8 cellular contexts compared by ENCODE assay signal in the genomic region with DNA sequence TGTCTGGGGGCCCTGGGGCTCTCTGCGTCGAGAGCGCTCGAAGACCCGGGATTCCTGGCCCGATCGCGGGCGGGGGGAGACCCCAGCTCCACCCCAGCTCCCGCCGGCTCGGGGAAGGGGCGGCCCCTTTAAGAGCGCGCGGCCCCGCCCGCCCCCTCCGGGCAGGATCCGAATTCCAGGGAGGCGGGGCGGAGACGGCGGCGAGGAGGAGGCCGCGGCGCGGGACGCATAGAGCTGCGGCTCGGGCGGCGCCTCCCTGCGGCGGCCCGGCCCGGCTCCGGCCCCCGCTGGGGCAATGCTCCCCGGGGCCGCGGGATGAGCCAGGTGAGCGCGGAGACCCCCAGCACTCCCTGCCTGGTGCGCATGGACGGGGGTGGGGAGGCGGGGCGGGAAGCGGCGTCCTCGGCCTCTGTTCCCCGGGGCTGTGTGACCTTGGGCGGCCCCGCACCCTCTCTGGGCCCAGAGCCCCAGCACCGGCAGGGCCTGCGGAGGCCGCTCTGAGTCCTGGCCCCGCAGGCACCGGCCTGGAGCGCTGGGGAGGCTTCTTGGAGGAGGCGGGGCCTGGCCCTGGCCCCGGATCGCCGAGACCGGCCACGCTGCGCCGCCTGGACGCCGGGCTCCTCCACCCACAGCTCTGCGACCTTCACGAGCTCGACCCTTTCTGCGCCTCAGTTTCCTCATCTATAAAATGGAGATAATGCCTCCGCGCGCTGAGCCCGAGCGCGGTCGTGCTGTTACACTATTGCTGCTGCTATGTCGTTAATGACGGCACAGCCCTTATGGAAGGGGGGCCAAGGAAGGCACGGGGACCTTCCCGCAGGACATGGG. TPM values are rescaled to one million over a fixed set of nuclear protein-coding genes. Genes with fewer than 3 reads are reported as not detected.
DNase-seq lines count a peak whose midpoint lies in the region; ATAC-seq, FAIRE-seq and TF ChIP-seq lines count a peak whose summit lies in the region.

No MANE protein-coding gene starts in this region.

- ATAC-seq in GM18870 (IDR thresholded peaks at IDR 0.05; ENCODE audit: unreplicated experiment) (no peak), HG03432 (IDR thresholded peaks at IDR 0.05; ENCODE audit: unreplicated experiment) (no peak)

- H3K36me3 Mint-ChIP-seq in activated T-helper 2 cell treated with anti-CD3 and anti-CD28 coated beads, Interferon-gamma antibody, Interleukin-2, Interleukin-4, amounts not matched to agents 10 μg/mL and 5 μg/mL and 100 μg/mL, durations not matched to agents 14 hours and 24 hours and 36 hours (ENCODE audit: low read depth), result no peaks in the 10 kb centered on the region
- H3K36me3 Mint-ChIP-seq in nephron progenitor cell (ENCODE audit: low read depth), result no peaks in the 10 kb centered on the region

- H3K4me3 Mint-ChIP-seq in activated T-helper 2 cell treated with anti-CD3 and anti-CD28 coated beads, Interferon-gamma antibody, Interleukin-2, Interleukin-4, amounts not matched to agents 10 μg/mL and 5 μg/mL and 100 μg/mL, durations not matched to agents 14 hours and 24 hours and 36 hours (ENCODE audit: low read depth), result peak overlapping the region; percentile 79
- H3K4me3 Mint-ChIP-seq in nephron progenitor cell, result peak overlapping the region; percentile 91

- no peak for FAIRE-seq in GM12891 (lab: Jason Lieb, UNC)

- TF ChIP-seq POLR2A in GM12891 (IDR thresholded peaks at IDR 0.05; ENCODE audit: low read depth, low read length), result no peak

- DNase-seq in AG08396 (ENCODE audit: low spot score) (peak; percentile 91), GM12891 (ENCODE audit: insufficient read length, low spot score) (peak; percentile 59), NCI-H460 (ENCODE audit: extremely low read depth, low read depth) (peak; percentile 61), germinal center (ENCODE audit: low spot score) (peak; percentile 38), nephron progenitor cell (peak; percentile 90)
- DNase-seq in activated T-helper 2 cell treated with anti-CD3 and anti-CD28 coated beads, Interferon-gamma antibody, Interleukin-2, Interleukin-4, amounts not matched to agents 10 μg/mL and 5 μg/mL and 100 μg/mL, durations not matched to agents 14 hours and 24 hours and 36 hours (ENCODE audit: low spot score), result no peak

- TF ChIP-seq CTCF in nephron progenitor cell (IDR thresholded peaks at IDR 0.05), result no peak

- H3K9me3 Mint-ChIP-seq in activated T-helper 2 cell treated with anti-CD3 and anti-CD28 coated beads, Interferon-gamma antibody, Interleukin-2, Interleukin-4, amounts not matched to agents 10 μg/mL and 5 μg/mL and 100 μg/mL, durations not matched to agents 14 hours and 24 hours and 36 hours, result no peaks in the 10 kb centered on the region
- no peaks in the 10 kb centered on the region for H3K9me3 Mint-ChIP-seq in nephron progenitor cell

- H3K27ac Mint-ChIP-seq in activated T-helper 2 cell treated with anti-CD3 and anti-CD28 coated beads, Interferon-gamma antibody, Interleukin-2, Interleukin-4, amounts not matched to agents 10 μg/mL and 5 μg/mL and 100 μg/mL, durations not matched to agents 14 hours and 24 hours and 36 hours, result peak overlapping the region; percentile 12
- no peak overlapping the region for H3K27ac Mint-ChIP-seq in nephron progenitor cell

- peaks cover 14% of the 10 kb centered on the region for H3K4me1 Mint-ChIP-seq in activated T-helper 2 cell treated with anti-CD3 and anti-CD28 coated beads, Interferon-gamma antibody, Interleukin-2, Interleukin-4, amounts not matched to agents 10 μg/mL and 5 μg/mL and 100 μg/mL, durations not matched to agents 14 hours and 24 hours and 36 hours (ENCODE audit: low read depth)
- H3K4me1 Mint-ChIP-seq in nephron progenitor cell, result peaks cover 16% of the 10 kb centered on the region

- peaks cover 6% of the 10 kb centered on the region for H3K27me3 Mint-ChIP-seq in activated T-helper 2 cell treated with anti-CD3 and anti-CD28 coated beads, Interferon-gamma antibody, Interleukin-2, Interleukin-4, amounts not matched to agents 10 μg/mL and 5 μg/mL and 100 μg/mL, durations not matched to agents 14 hours and 24 hours and 36 hours (ENCODE audit: low read depth)
- peaks cover 1% of the 10 kb centered on the region for H3K27me3 Mint-ChIP-seq in nephron progenitor cell (ENCODE audit: low read depth, poor library complexity)

- intact Hi-C loops in activated T-helper 2 cell treated with anti-CD3 and anti-CD28 coated beads, Interferon-gamma antibody, Interleukin-2, Interleukin-4, amounts not matched to agents 10 μg/mL and 5 μg/mL and 100 μg/mL, durations not matched to agents 14 hours and 24 hours and 36 hours (cut with micrococcal nuclease), result no loop called here

TF ChIP-seq in GM12891, 5 proteins besides CTCF, POLR2A, EP300 and RAD21:
- TF ChIP-seq POU2F2 (IDR thresholded peaks at IDR 0.05; ENCODE audit: low read depth, low read length) (no peak), POLR2AphosphoS5 (IDR thresholded peaks at IDR 0.05; ENCODE audit: low read depth, low read length) (no peak), PAX5 (IDR thresholded peaks at IDR 0.05; ENCODE audit: insufficient read depth, low read length, severe bottlenecking) (no peak), TAF1 (IDR thresholded peaks at IDR 0.05; ENCODE audit: low read depth, low read length) (no peak), SPI1 (IDR thresholded peaks at IDR 0.05; ENCODE audit: low read depth, low read length) (no peak)

RNA-seq across cellular contexts. Expression of gene GAS2L1, which starts 0.6 kb away (rescaled TPM):
- 0.21 TPM for polyA plus RNA-seq in GM12891 (2012; ENCODE audit: low read depth, missing spikeins)
- total RNA-seq in NCI-H460 (2014; rRNA removed; shearing (Covaris generic)), result 10.2 and 11.4 TPM in 2 replicates
- 27.3 and 48.7 TPM in 2 replicates for polyA plus RNA-seq in NCI-H460 (2014; cell fraction: nucleus; rRNA removed)
- 3.0 and 3.4 TPM in 2 replicates for total RNA-seq in activated T-helper 2 cell treated with anti-CD3 and anti-CD28 coated beads, Interferon-gamma antibody, Interleukin-2, Interleukin-4, amounts not matched to agents 10 μg/mL and 5 μg/mL and 100 μg/mL, durations not matched to agents 14 hours and 24 hours and 36 hours

RNA-seq across cellular contexts. Expression of gene RASL10A, which starts 8.5 kb away (rescaled TPM):
- 0.63 TPM for polyA plus RNA-seq in GM12891 (2012; ENCODE audit: low read depth, missing spikeins)
- total RNA-seq in NCI-H460 (2014; rRNA removed; shearing (Covaris generic)), result not detected in 2 replicates
- 0.38 and 1.5 TPM in 2 replicates for polyA plus RNA-seq in NCI-H460 (2014; cell fraction: nucleus; rRNA removed)
- total RNA-seq in activated T-helper 2 cell treated with anti-CD3 and anti-CD28 coated beads, Interferon-gamma antibody, Interleukin-2, Interleukin-4, amounts not matched to agents 10 μg/mL and 5 μg/mL and 100 μg/mL, durations not matched to agents 14 hours and 24 hours and 36 hours, result 0.46 and 0.52 TPM in 2 replicates

RNA-seq across cellular contexts. Expression of gene EWSR1, which starts 39.0 kb away (rescaled TPM):
- 173 TPM for polyA plus RNA-seq in GM12891 (2012; ENCODE audit: low read depth, missing spikeins)
- total RNA-seq in NCI-H460 (2014; rRNA removed; shearing (Covaris generic)), result 150 and 176 TPM in 2 replicates
- polyA plus RNA-seq in NCI-H460 (2014; cell fraction: nucleus; rRNA removed), result 293 and 294 TPM in 2 replicates
- total RNA-seq in activated T-helper 2 cell treated with anti-CD3 and anti-CD28 coated beads, Interferon-gamma antibody, Interleukin-2, Interleukin-4, amounts not matched to agents 10 μg/mL and 5 μg/mL and 100 μg/mL, durations not matched to agents 14 hours and 24 hours and 36 hours, result 425 and 436 TPM in 2 replicates

RNA-seq across cellular contexts. Expression of gene RHBDD3, which starts 39.3 kb away (rescaled TPM):
- 11.0 TPM for polyA plus RNA-seq in GM12891 (2012; ENCODE audit: low read depth, missing spikeins)
- total RNA-seq in NCI-H460 (2014; rRNA removed; shearing (Covaris generic)), result 21.3 and 21.6 TPM in 2 replicates
- 101 and 142 TPM in 2 replicates for polyA plus RNA-seq in NCI-H460 (2014; cell fraction: nucleus; rRNA removed)
- 46.0 and 48.0 TPM in 2 replicates for total RNA-seq in activated T-helper 2 cell treated with anti-CD3 and anti-CD28 coated beads, Interferon-gamma antibody, Interleukin-2, Interleukin-4, amounts not matched to agents 10 μg/mL and 5 μg/mL and 100 μg/mL, durations not matched to agents 14 hours and 24 hours and 36 hours
